Comparison of ENCODE assay signal across 30 cellular contexts in genomic region chr6:107701231-107701630, GRCh38.
"Had no signal": no experiment of that assay in that cellular context is flagged by ENCODE, and none has a peak within 500 bp of the region (broad histone marks: within the 10 kb centered on the region; RNA-seq: fewer than 3 reads in every experiment).

No MANE protein-coding gene starts in this region.

- H3K4me3 Mint-ChIP-seq: dendritic cell treated with granulocyte-macrophage colony-stimulating factor and Interleukin-4, amounts not matched to agents 40 ng/mL and 50 ng/mL, for 4 days; natural killer cell treated with Interleukin-12 subunit alpha and Interleukin-12 subunit beta and Interleukin-15 and Interleukin-18, amount 100 ng/mL, for 72 hours; neural crest cell; stimulated activated memory B cell treated with anti-CD40 and anti-IgM and Interleukin-4, amounts not matched to agents 10 μg/mL and 1 μg/mL and 100 μg/mL, for 72 hours had no signal

- H3K9me3 ChIP-seq: colonic mucosa, esophagus squamous epithelium, heart right ventricle, left lung, ovary, psoas muscle, sigmoid colon, thoracic aorta, tibial nerve, upper lobe of left lung had no signal

- H3K27ac ChIP-seq: colonic mucosa, esophagus squamous epithelium, heart right ventricle, left lung, ovary, psoas muscle, sigmoid colon, thoracic aorta, tibial nerve, upper lobe of left lung had no signal

- ATAC-seq: heart right ventricle; left cardiac atrium; left lung; natural killer cell treated with Interleukin-12 subunit alpha and Interleukin-12 subunit beta and Interleukin-15 and Interleukin-18, amount 100 ng/mL, for 72 hours; psoas muscle; right cardiac atrium; stimulated activated memory B cell treated with anti-CD40 and anti-IgM and Interleukin-4, amounts not matched to agents 10 μg/mL and 1 μg/mL and 100 μg/mL, for 72 hours; stimulated activated naive CD8-positive, alpha-beta T cell treated with anti-CD3 and anti-CD28 coated beads, Interleukin-15, Interleukin-2, amounts not matched to agents 100 U/mL and 50 U/mL, for 24 hours had no signal

- H3K27ac Mint-ChIP-seq: dendritic cell treated with granulocyte-macrophage colony-stimulating factor and Interleukin-4, amounts not matched to agents 40 ng/mL and 50 ng/mL, for 4 days; natural killer cell treated with Interleukin-12 subunit alpha and Interleukin-12 subunit beta and Interleukin-15 and Interleukin-18, amount 100 ng/mL, for 72 hours; stimulated activated memory B cell treated with anti-CD40 and anti-IgM and Interleukin-4, amounts not matched to agents 10 μg/mL and 1 μg/mL and 100 μg/mL, for 72 hours had no signal

- H3K4me1 ChIP-seq: colonic mucosa, left lung, psoas muscle had no signal

- H3K27me3 ChIP-seq: colonic mucosa, heart right ventricle, left lung, ovary, sigmoid colon, tibial nerve, upper lobe of left lung had no signal

- H3K4me3 ChIP-seq: colonic mucosa, esophagus squamous epithelium, heart right ventricle, left lung, ovary, psoas muscle, sigmoid colon, thoracic aorta, tibial nerve, upper lobe of left lung had no signal

- H3K9me3 Mint-ChIP-seq: dendritic cell treated with granulocyte-macrophage colony-stimulating factor and Interleukin-4, amounts not matched to agents 40 ng/mL and 50 ng/mL, for 4 days; natural killer cell treated with Interleukin-12 subunit alpha and Interleukin-12 subunit beta and Interleukin-15 and Interleukin-18, amount 100 ng/mL, for 72 hours; stimulated activated memory B cell treated with anti-CD40 and anti-IgM and Interleukin-4, amounts not matched to agents 10 μg/mL and 1 μg/mL and 100 μg/mL, for 72 hours had no signal

- H3K36me3 Mint-ChIP-seq: natural killer cell treated with Interleukin-12 subunit alpha and Interleukin-12 subunit beta and Interleukin-15 and Interleukin-18, amount 100 ng/mL, for 72 hours; stimulated activated memory B cell treated with anti-CD40 and anti-IgM and Interleukin-4, amounts not matched to agents 10 μg/mL and 1 μg/mL and 100 μg/mL, for 72 hours had no signal

- H3K36me3 ChIP-seq: colonic mucosa, esophagus squamous epithelium, heart right ventricle, left lung, ovary, sigmoid colon, thoracic aorta, tibial nerve, upper lobe of left lung had no signal

- DNase-seq: colonic mucosa; effector memory CD4-positive, alpha-beta T cell; erythroblast; esophagus squamous epithelium; foreskin melanocyte; glutamatergic neuron; heart right ventricle; hippocampal formation; left cardiac atrium; left lung; mammary epithelial cell; mesendoderm; midbrain; nucleus accumbens; ovary; posterior cingulate gyrus; psoas muscle; right cardiac atrium; sigmoid colon; stimulated activated CD4-positive, alpha-beta T cell treated with anti-CD3 and anti-CD28 coated beads, Interleukin-2, amount 100 ng/mL, for 24 hours; stimulated activated CD4-positive, alpha-beta T cell treated with anti-CD3 and anti-CD28 coated beads, Interleukin-4, amount 100 ng/mL, for 4 hours; stimulated activated naive CD8-positive, alpha-beta T cell treated with anti-CD3 and anti-CD28 coated beads, Interleukin-15, Interleukin-2, amounts not matched to agents 100 U/mL and 50 U/mL, for 24 hours; substantia nigra; upper lobe of left lung had no signal
